ENCODE assay signal across 7 cellular contexts in the genomic region with DNA sequence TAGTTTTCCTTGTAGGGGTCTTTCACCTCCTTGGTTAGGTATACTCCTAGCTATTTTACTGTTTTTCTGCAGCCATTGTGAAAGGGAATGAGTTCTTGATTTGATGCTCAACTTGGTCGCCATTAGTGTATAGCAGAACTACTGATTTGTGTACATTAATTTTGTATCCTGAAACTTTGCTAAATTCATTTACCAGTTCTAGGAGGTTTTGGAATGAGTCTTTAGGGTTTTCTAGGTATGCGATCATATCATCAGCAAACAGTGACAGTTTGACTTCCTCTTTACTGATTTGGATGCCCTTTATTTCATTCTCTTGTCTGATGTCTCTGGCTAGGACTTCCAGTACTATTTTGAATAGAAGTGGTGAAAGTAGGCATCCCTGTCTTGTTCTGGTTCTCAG. TPM values are rescaled to one million over a fixed set of nuclear protein-coding genes. Genes with fewer than 3 reads are reported as not detected.
DNase-seq lines count a peak whose midpoint lies in the region; ATAC-seq, FAIRE-seq and TF ChIP-seq lines count a peak whose summit lies in the region.
"Not testable (repeated sequence)": the region's sequence is repeated elsewhere in the genome, so short reads cannot be mapped to it uniquely, and the experiment has no call there.

No MANE protein-coding gene starts in this region.

- in situ Hi-C loops in K562 (cut with MboI) = not testable (repeated sequence)

- H3K9ac ChIP-seq in K562 (ENCODE audit: insufficient read depth in 1 of 2, low read depth in 2 of 2, low read length in 2 of 2) = not testable (repeated sequence)

- H3K36me3 Mint-ChIP-seq in T-helper 1 cell treated with Interleukin-12 subunit alpha and Interleukin-12 subunit beta and Interleukin-4 antibody, amounts not matched to agents 30 μg/mL and 1 μg/mL, for 36 hours (ENCODE audit: low read depth) = peaks cover 48% of the 10 kb centered on the region
- peaks cover 61% of the 10 kb centered on the region for H3K36me3 Mint-ChIP-seq in activated CD4-positive, alpha-beta T cell treated with anti-CD3 and anti-CD28 coated beads, Interleukin-2, amount 10 ng/mL, durations not matched to agents 7 days and 5 days (ENCODE audit: low read depth)
- H3K36me3 Mint-ChIP-seq in activated T-cell treated with anti-CD3 and anti-CD28 coated beads, Interleukin-2, amount 50 U/mL, for 4 hours (ENCODE audit: insufficient read depth) = peaks cover 32% of the 10 kb centered on the region
- H3K36me3 Mint-ChIP-seq in activated naive CD4-positive, alpha-beta T cell treated with anti-CD3 and anti-CD28 coated beads, Interleukin-2, amount 10 ng/mL, durations not matched to agents 7 days and 5 days = peaks cover 50% of the 10 kb centered on the region
- peaks cover 49 to 60% of the 10 kb centered on the region in 2 donors for H3K36me3 Mint-ChIP-seq in stimulated activated naive B cell treated with anti-CD40 and anti-IgM and Interleukin-4, amounts not matched to agents 10 μg/mL and 1 μg/mL and 100 μg/mL, for 72 hours

- peaks cover 19% of the 10 kb centered on the region for H3K36me3 ChIP-seq in K562 (ENCODE audit: control insufficient read depth, insufficient read depth, low read length)

- peaks cover 41% of the 10 kb centered on the region for H3K4me1 Mint-ChIP-seq in T-helper 1 cell treated with Interleukin-12 subunit alpha and Interleukin-12 subunit beta and Interleukin-4 antibody, amounts not matched to agents 30 μg/mL and 1 μg/mL, for 36 hours (ENCODE audit: low read depth)
- peaks cover 39% of the 10 kb centered on the region for H3K4me1 Mint-ChIP-seq in activated CD4-positive, alpha-beta T cell treated with anti-CD3 and anti-CD28 coated beads, Interleukin-2, amount 10 ng/mL, durations not matched to agents 7 days and 5 days
- H3K4me1 Mint-ChIP-seq in activated T-cell treated with anti-CD3 and anti-CD28 coated beads, Interleukin-2, amount 50 U/mL, for 4 hours (ENCODE audit: low read depth) = peaks cover 44% of the 10 kb centered on the region
- peaks cover 38% of the 10 kb centered on the region for H3K4me1 Mint-ChIP-seq in activated naive CD4-positive, alpha-beta T cell treated with anti-CD3 and anti-CD28 coated beads, Interleukin-2, amount 10 ng/mL, durations not matched to agents 7 days and 5 days
- H3K4me1 Mint-ChIP-seq in stimulated activated naive B cell treated with anti-CD40 and anti-IgM and Interleukin-4, amounts not matched to agents 10 μg/mL and 1 μg/mL and 100 μg/mL, for 72 hours = peaks cover 17 to 32% of the 10 kb centered on the region in 2 donors

- CTCF ChIA-PET in activated CD4-positive, alpha-beta T cell treated with anti-CD3 and anti-CD28 coated beads, Interleukin-2, amount 10 ng/mL, durations not matched to agents 7 days and 5 days (lab: Charles Lee) = interaction anchor here (1.4 kb wide), 1 partner anchor 10 kb away, joined by 3 read pairs; no protein-coding TSS in a partner anchor
- CTCF ChIA-PET in activated naive CD4-positive, alpha-beta T cell treated with anti-CD3 and anti-CD28 coated beads, Interleukin-2, amount 10 ng/mL, durations not matched to agents 7 days and 5 days (lab: Charles Lee); K562 (lab: Yijun Ruan, JAX; ENCODE audit: low intra/inter-chr PET ratio): not testable (repeated sequence)

- TF ChIP-seq EP300 in K562 (IDR thresholded peaks at IDR 0.05; ENCODE audit: low read length) = not testable (repeated sequence)

- not testable (repeated sequence) for H3K27ac ChIP-seq in K562 (ENCODE audit: extremely low read depth, low read depth, low read length)

- H4K20me1 ChIP-seq in K562 (replicated peaks; ENCODE audit: control insufficient read depth, insufficient read depth, low read length) = not testable (repeated sequence)

- H3K27me3 Mint-ChIP-seq in T-helper 1 cell treated with Interleukin-12 subunit alpha and Interleukin-12 subunit beta and Interleukin-4 antibody, amounts not matched to agents 30 μg/mL and 1 μg/mL, for 36 hours (ENCODE audit: low read depth); activated CD4-positive, alpha-beta T cell treated with anti-CD3 and anti-CD28 coated beads, Interleukin-2, amount 10 ng/mL, durations not matched to agents 7 days and 5 days; activated T-cell treated with anti-CD3 and anti-CD28 coated beads, Interleukin-2, amount 50 U/mL, for 4 hours (ENCODE audit: low read depth); activated naive CD4-positive, alpha-beta T cell treated with anti-CD3 and anti-CD28 coated beads, Interleukin-2, amount 10 ng/mL, durations not matched to agents 7 days and 5 days; stimulated activated naive B cell treated with anti-CD40 and anti-IgM and Interleukin-4, amounts not matched to agents 10 μg/mL and 1 μg/mL and 100 μg/mL, for 72 hours: not testable (repeated sequence)

- TF ChIP-seq CTCF in K562 (IDR thresholded peaks at IDR 0.05 in 2 of 3, conservative IDR thresholded peaks at IDR 0.05 in 1 of 3; ENCODE audit: insufficient read depth in 2 of 3, low read depth in 1 of 3, low read length in 3 of 3) = not testable (repeated sequence)

- H3K9me1 ChIP-seq in K562 (ENCODE audit: control insufficient read depth, insufficient read depth, low read length) = not testable (repeated sequence)

- H3K27me3 ChIP-seq in K562 (ENCODE audit: control insufficient read depth in 2 of 2, insufficient read depth in 2 of 2, low read length in 2 of 2) = not testable (repeated sequence)

- H3K9me3 ChIP-seq in K562 (replicated peaks; ENCODE audit: control insufficient read depth, insufficient read depth, low read depth, low read length) = not testable (repeated sequence)

- intact Hi-C loops in K562 (cut with micrococcal nuclease) = not testable (repeated sequence)

- not testable (repeated sequence) for H3K4me2 ChIP-seq in K562 (ENCODE audit: insufficient read depth, low read length)

- peak overlapping the region; percentile 45 for H3K4me3 Mint-ChIP-seq in T-helper 1 cell treated with Interleukin-12 subunit alpha and Interleukin-12 subunit beta and Interleukin-4 antibody, amounts not matched to agents 30 μg/mL and 1 μg/mL, for 36 hours
- H3K4me3 Mint-ChIP-seq in activated CD4-positive, alpha-beta T cell treated with anti-CD3 and anti-CD28 coated beads, Interleukin-2, amount 10 ng/mL, durations not matched to agents 7 days and 5 days; activated T-cell treated with anti-CD3 and anti-CD28 coated beads, Interleukin-2, amount 50 U/mL, for 4 hours: not testable (repeated sequence)
- H3K4me3 Mint-ChIP-seq in activated naive CD4-positive, alpha-beta T cell treated with anti-CD3 and anti-CD28 coated beads, Interleukin-2, amount 10 ng/mL, durations not matched to agents 7 days and 5 days = peak overlapping the region; percentile 13
- H3K4me3 Mint-ChIP-seq in stimulated activated naive B cell treated with anti-CD40 and anti-IgM and Interleukin-4, amounts not matched to agents 10 μg/mL and 1 μg/mL and 100 μg/mL, for 72 hours = peak overlapping the region in 1 of 2 donors; percentile 46

- 71% methylated on average over 2 of the region's 2 CpGs for WGBS in K562 (ENCODE audit: insufficient coverage, low coverage, missing lambda C conversion rate)

- H3K79me2 ChIP-seq in K562 (ENCODE audit: control insufficient read depth, insufficient read depth, low read length) = not testable (repeated sequence)

- H2AFZ ChIP-seq in K562 (ENCODE audit: low read depth, low read length) = not testable (repeated sequence)

- FAIRE-seq in GM12891 (lab: Jason Lieb, UNC); K562 (lab: Jason Lieb, UNC): not testable (repeated sequence)

- peak; percentile 46 for ATAC-seq in activated T-cell treated with anti-CD3 and anti-CD28 coated beads, Interleukin-2, amount 50 U/mL, for 4 hours
- not testable (repeated sequence) for ATAC-seq in K562
- peak; percentile 19 to 46 for ATAC-seq in stimulated activated naive B cell treated with anti-CD40 and anti-IgM and Interleukin-4, amounts not matched to agents 10 μg/mL and 1 μg/mL and 100 μg/mL, for 72 hours (replicated peaks)

- POLR2A ChIA-PET in activated CD4-positive, alpha-beta T cell treated with anti-CD3 and anti-CD28 coated beads, Interleukin-2, amount 10 ng/mL, durations not matched to agents 7 days and 5 days (lab: Charles Lee); K562 (lab: Yijun Ruan, JAX): not testable (repeated sequence)

- not testable (repeated sequence) for TF ChIP-seq POLR2A in GM12891 (IDR thresholded peaks at IDR 0.05; ENCODE audit: low read depth, low read length); K562 (conservative IDR thresholded peaks at IDR 0.05)

- H3K27ac Mint-ChIP-seq in T-helper 1 cell treated with Interleukin-12 subunit alpha and Interleukin-12 subunit beta and Interleukin-4 antibody, amounts not matched to agents 30 μg/mL and 1 μg/mL, for 36 hours = peak overlapping the region; percentile 84
- peak overlapping the region; percentile 28 for H3K27ac Mint-ChIP-seq in activated CD4-positive, alpha-beta T cell treated with anti-CD3 and anti-CD28 coated beads, Interleukin-2, amount 10 ng/mL, durations not matched to agents 7 days and 5 days
- H3K27ac Mint-ChIP-seq in activated naive CD4-positive, alpha-beta T cell treated with anti-CD3 and anti-CD28 coated beads, Interleukin-2, amount 10 ng/mL, durations not matched to agents 7 days and 5 days = peak overlapping the region; percentile 67
- H3K27ac Mint-ChIP-seq in stimulated activated naive B cell treated with anti-CD40 and anti-IgM and Interleukin-4, amounts not matched to agents 10 μg/mL and 1 μg/mL and 100 μg/mL, for 72 hours = not testable (repeated sequence)

- not testable (repeated sequence) for H3K4me1 ChIP-seq in K562 (replicated peaks in 1 of 2; ENCODE audit: control insufficient read depth in 2 of 2, insufficient read depth in 2 of 2, low read length in 2 of 2)

- not testable (repeated sequence) for BruUV-seq in K562 (replicated peaks; lab: Mats Ljungman, UMichigan)

- not testable (repeated sequence) for H3K4me3 ChIP-seq in K562

- not testable (repeated sequence) for TF ChIP-seq RAD21 in K562 (CRISPR knock-in tag; conservative IDR thresholded peaks at IDR 0.05 in 1 of 2, IDR thresholded peaks at IDR 0.05 in 1 of 2)

- DNase-seq in GM12891 (ENCODE audit: insufficient read length, low spot score); activated CD4-positive, alpha-beta T cell treated with anti-CD3 and anti-CD28 coated beads, Interleukin-2, amount 10 ng/mL, durations not matched to agents 7 days and 5 days; activated T-cell treated with anti-CD3 and anti-CD28 coated beads, Interleukin-2, amount 50 U/mL, for 4 hours; activated naive CD4-positive, alpha-beta T cell treated with anti-CD3 and anti-CD28 coated beads, Interleukin-2, amount 10 ng/mL, durations not matched to agents 7 days and 5 days; K562 (ENCODE audit: extremely low read depth in 1 of 4, low spot score in 3 of 4); stimulated activated naive B cell treated with anti-CD40 and anti-IgM and Interleukin-4, amounts not matched to agents 10 μg/mL and 1 μg/mL and 100 μg/mL, for 72 hours: not testable (repeated sequence)

- H3K9me3 Mint-ChIP-seq in T-helper 1 cell treated with Interleukin-12 subunit alpha and Interleukin-12 subunit beta and Interleukin-4 antibody, amounts not matched to agents 30 μg/mL and 1 μg/mL, for 36 hours = peaks cover 35% of the 10 kb centered on the region
- H3K9me3 Mint-ChIP-seq in activated CD4-positive, alpha-beta T cell treated with anti-CD3 and anti-CD28 coated beads, Interleukin-2, amount 10 ng/mL, durations not matched to agents 7 days and 5 days = peaks cover 35% of the 10 kb centered on the region
- H3K9me3 Mint-ChIP-seq in activated T-cell treated with anti-CD3 and anti-CD28 coated beads, Interleukin-2, amount 50 U/mL, for 4 hours = not testable (repeated sequence)
- H3K9me3 Mint-ChIP-seq in activated naive CD4-positive, alpha-beta T cell treated with anti-CD3 and anti-CD28 coated beads, Interleukin-2, amount 10 ng/mL, durations not matched to agents 7 days and 5 days = peaks cover 28% of the 10 kb centered on the region
- peaks cover 11 to 12% of the 10 kb centered on the region in 2 donors for H3K9me3 Mint-ChIP-seq in stimulated activated naive B cell treated with anti-CD40 and anti-IgM and Interleukin-4, amounts not matched to agents 10 μg/mL and 1 μg/mL and 100 μg/mL, for 72 hours

RNA-seq across cellular contexts. Expression of a gene that starts 51.9 kb away (rescaled TPM):
- polyA plus RNA-seq in GM12891 (2012; ENCODE audit: low read depth, missing spikeins) = 15.1 TPM
- 10 to 100 TPM; 33.9 to 39.0 TPM for total RNA-seq in activated CD4-positive, alpha-beta T cell treated with anti-CD3 and anti-CD28 coated beads, Interleukin-2, amount 10 ng/mL, durations not matched to agents 7 days and 5 days
- total RNA-seq in activated T-cell treated with anti-CD3 and anti-CD28 coated beads, Interleukin-2, amount 50 U/mL, for 4 hours = 10 to 100 TPM; 30.8 to 37.2 (median 32.2) TPM
- total RNA-seq in K562 (2011; cell fraction: chromatin; rRNA removed; ENCODE audit: low replicate concordance) = 112 and 305 TPM in 2 replicates
- total RNA-seq in K562 (2011; cell fraction: nucleolus; rRNA removed) = 35.9 and 58.7 TPM in 2 replicates
- 85.0 and 104 TPM in 2 replicates for total RNA-seq in K562 (2011; cell fraction: nucleoplasm; rRNA removed)
- total RNA-seq in K562 (2014; rRNA removed) (33.6 and 38.6 TPM in 2 replicates), K562 (2014; rRNA removed; fragmentation: Illumina TruSeq; extraction: Trizol) (48.6 and 57.4 TPM in 2 replicates), K562 (2015; rRNA removed; fragmentation: Illumina TruSeq; extraction: Trizol) (52.9 and 56.4 TPM in 2 replicates), K562 (2021) (48.6 and 53.0 TPM in 2 replicates)
- polyA plus RNA-seq in K562 (2011; rRNA removed) (66.0 and 71.7 TPM in 2 replicates), K562 (2014; fragmentation: Illumina TruSeq; extraction: Trizol) (36.7 and 42.4 TPM in 2 replicates), K562 (2014; fragmentation: Nextera tagmentation; extraction: Ambion mirVana) (10 to 100 TPM; 11.7 to 13.4 TPM), K562 (2014; rRNA removed) (25.0 and 29.3 TPM in 2 replicates)
- 25.2 and 40.6 TPM in 2 replicates for polyA plus RNA-seq in K562 (2011; cell fraction: cytosol; rRNA removed)
- 61.1 and 103 TPM in 2 replicates for polyA plus RNA-seq in K562 (2011; cell fraction: nucleus; rRNA removed)
- 31.5 and 33.0 TPM in 2 replicates for polyA plus RNA-seq in K562 (2012)
- 187 and 268 TPM in 2 replicates for polyA minus RNA-seq in K562 (2011; rRNA and poly(A)+ RNA removed)
- polyA minus RNA-seq in K562 (2011; cell fraction: cytosol; rRNA and poly(A)+ RNA removed) = 44.7 and 62.7 TPM in 2 replicates
- 57.1 and 160 TPM in 2 replicates for polyA minus RNA-seq in K562 (2011; cell fraction: nucleus; rRNA and poly(A)+ RNA removed)
